Comparison of ENCODE assay signal across 23 cellular contexts in the genomic region with DNA sequence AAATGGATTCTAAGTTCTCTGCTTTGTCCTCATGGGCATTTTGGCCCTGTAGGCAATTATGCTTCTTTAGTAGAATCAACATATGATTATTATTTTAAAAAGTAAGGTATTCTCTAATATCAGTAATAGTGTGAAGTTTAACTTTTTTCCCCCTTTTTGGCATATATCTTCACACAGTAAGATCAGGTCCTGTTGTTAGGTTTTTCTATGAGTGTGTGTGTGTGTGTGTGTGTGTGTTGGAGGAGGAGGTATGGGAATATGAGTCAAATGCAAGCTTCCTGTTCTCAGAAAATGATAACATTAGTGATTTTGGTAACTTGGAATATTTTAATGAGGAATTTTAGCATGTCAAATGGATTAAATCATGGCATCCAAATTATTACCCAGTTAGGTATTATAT.
A peak's percentile ranks its signal among the peaks of the same experiment; 100 is the strongest.
DNase-seq lines count a peak whose midpoint lies in the region; ATAC-seq and TF ChIP-seq lines count a peak whose summit lies in the region.
"Had no signal": no experiment of that assay in that cellular context is flagged by ENCODE, and none has a peak within 500 bp of the region (broad histone marks: within the 10 kb centered on the region; RNA-seq: fewer than 3 reads in every experiment).

No MANE protein-coding gene starts in this region.

- peaks cover 74% of the 10 kb centered on the region for H3K4me1 Mint-ChIP-seq in chondrocyte (ENCODE audit: low read depth)
- no peaks in the 10 kb centered on the region for H3K4me1 Mint-ChIP-seq in stimulated activated effector memory CD8-positive, alpha-beta T cell treated with anti-CD3 and anti-CD28 coated beads, Interleukin-12 subunit alpha, Interleukin-12 subunit beta, amount 100 ng/mL, for 72 hours
- H3K4me1 Mint-ChIP-seq: stimulated activated memory B cell treated with anti-CD40 and anti-IgM and Interleukin-4, amounts not matched to agents 10 μg/mL and 1 μg/mL and 100 μg/mL, for 72 hours had no signal

- no peak overlapping the region for H3K27ac ChIP-seq in esophagus muscularis mucosa (replicated peaks in 1 of 4)
- H3K27ac ChIP-seq: A549, C4-2B, tibial nerve had no signal

- no peak for TF ChIP-seq POLR2A in esophagus muscularis mucosa (IDR thresholded peaks at IDR 0.05; ENCODE audit: low read depth)

- no peak overlapping the region for H3K4me3 Mint-ChIP-seq in chondrocyte (ENCODE audit: unreplicated experiment)
- no peak overlapping the region for H3K4me3 Mint-ChIP-seq in stimulated activated effector memory CD8-positive, alpha-beta T cell treated with anti-CD3 and anti-CD28 coated beads, Interleukin-12 subunit alpha, Interleukin-12 subunit beta, amount 100 ng/mL, for 72 hours
- H3K4me3 Mint-ChIP-seq: activated T-helper 1 cell treated with anti-CD3 and anti-CD28 coated beads, Interleukin-12 subunit alpha, Interleukin-12 subunit beta, Interleukin-2, Interleukin-4 antibody, amounts not matched to agents 30 ng/mL and 10 ng/mL and 1 ng/mL, durations not matched to agents 14 hours and 24 hours and 36 hours; stimulated activated memory B cell treated with anti-CD40 and anti-IgM and Interleukin-4, amounts not matched to agents 10 μg/mL and 1 μg/mL and 100 μg/mL, for 72 hours had no signal

- peak; percentile 54 for DNase-seq in AG10803 (ENCODE audit: low read depth)
- peak; percentile 59 for DNase-seq in M059J (ENCODE audit: low read depth)
- DNase-seq in chondrocyte (ENCODE audit: low spot score) = no peak
- peak; percentile 42 for DNase-seq in kidney tubule cell (ENCODE audit: low spot score)
- no peak for DNase-seq in esophagus muscularis mucosa (ENCODE audit: extremely low spot score)
- no peak for DNase-seq in stimulated activated effector memory CD8-positive, alpha-beta T cell treated with anti-CD3 and anti-CD28 coated beads, Interleukin-12 subunit alpha, Interleukin-12 subunit beta, amount 100 ng/mL, for 72 hours (ENCODE audit: low spot score in 2 of 2)
- no peak for DNase-seq in NCI-H526 (lab: John Stamatoyannopoulos, UW)
- DNase-seq: activated CD4-positive, alpha-beta T cell treated with anti-CD3 and anti-CD28 coated beads for 1 hour; caudate nucleus; DMS 273 treated with DMSO at 0.1 percent for 48 hours; effector CD4-positive, alpha-beta T cell; hypothalamus; mucosa of descending colon; NCI-H1105; OCI-M1; T1000 had no signal

- intact Hi-C loops in esophagus muscularis mucosa (cut with DNase I) = no loop called here

- peaks cover 21% of the 10 kb centered on the region for H3K36me3 Mint-ChIP-seq in chondrocyte (ENCODE audit: low read depth)
- no peaks in the 10 kb centered on the region for H3K36me3 Mint-ChIP-seq in stimulated activated effector memory CD8-positive, alpha-beta T cell treated with anti-CD3 and anti-CD28 coated beads, Interleukin-12 subunit alpha, Interleukin-12 subunit beta, amount 100 ng/mL, for 72 hours

- H3K4me3 ChIP-seq in AG10803 (ENCODE audit: low read length) (no peak overlapping the region), esophagus muscularis mucosa (no peak overlapping the region)
- H3K4me3 ChIP-seq: A549, mucosa of descending colon, SK-N-MC, tibial nerve had no signal

- no peaks in the 10 kb centered on the region for H3K9me3 Mint-ChIP-seq in chondrocyte (ENCODE audit: low read depth)
- no peaks in the 10 kb centered on the region for H3K9me3 Mint-ChIP-seq in stimulated activated effector memory CD8-positive, alpha-beta T cell treated with anti-CD3 and anti-CD28 coated beads, Interleukin-12 subunit alpha, Interleukin-12 subunit beta, amount 100 ng/mL, for 72 hours
- H3K9me3 Mint-ChIP-seq: activated T-helper 1 cell treated with anti-CD3 and anti-CD28 coated beads, Interleukin-12 subunit alpha, Interleukin-12 subunit beta, Interleukin-2, Interleukin-4 antibody, amounts not matched to agents 30 ng/mL and 10 ng/mL and 1 ng/mL, durations not matched to agents 14 hours and 24 hours and 36 hours; stimulated activated memory B cell treated with anti-CD40 and anti-IgM and Interleukin-4, amounts not matched to agents 10 μg/mL and 1 μg/mL and 100 μg/mL, for 72 hours had no signal

- no peak for ATAC-seq in stimulated activated effector memory CD8-positive, alpha-beta T cell treated with anti-CD3 and anti-CD28 coated beads, Interleukin-12 subunit alpha, Interleukin-12 subunit beta, amount 100 ng/mL, for 72 hours
- no peak for ATAC-seq in GM21576 (IDR thresholded peaks at IDR 0.05; ENCODE audit: unreplicated experiment)
- ATAC-seq: A549; mucosa of descending colon; stimulated activated memory B cell treated with anti-CD40 and anti-IgM and Interleukin-4, amounts not matched to agents 10 μg/mL and 1 μg/mL and 100 μg/mL, for 72 hours had no signal

- H3K9me3 ChIP-seq in esophagus muscularis mucosa = no peaks in the 10 kb centered on the region
- H3K9me3 ChIP-seq: A549, mucosa of descending colon, tibial nerve had no signal

- TF ChIP-seq CTCF in AG10803 (conservative IDR thresholded peaks at IDR 0.05; ENCODE audit: low read length) (no peak), chondrocyte (IDR thresholded peaks at IDR 0.05) (no peak), esophagus muscularis mucosa (IDR thresholded peaks at IDR 0.05) (no peak)

- H3K36me3 ChIP-seq in esophagus muscularis mucosa = no peaks in the 10 kb centered on the region
- H3K36me3 ChIP-seq: tibial nerve had no signal

- H3K27me3 Mint-ChIP-seq in chondrocyte (ENCODE audit: low read depth) = no peaks in the 10 kb centered on the region
- H3K27me3 Mint-ChIP-seq: stimulated activated memory B cell treated with anti-CD40 and anti-IgM and Interleukin-4, amounts not matched to agents 10 μg/mL and 1 μg/mL and 100 μg/mL, for 72 hours had no signal

- H3K27ac Mint-ChIP-seq in chondrocyte (ENCODE audit: unreplicated experiment) = peak overlapping the region; percentile 76
- H3K27ac Mint-ChIP-seq in stimulated activated effector memory CD8-positive, alpha-beta T cell treated with anti-CD3 and anti-CD28 coated beads, Interleukin-12 subunit alpha, Interleukin-12 subunit beta, amount 100 ng/mL, for 72 hours = no peak overlapping the region
- H3K27ac Mint-ChIP-seq: activated T-helper 1 cell treated with anti-CD3 and anti-CD28 coated beads, Interleukin-12 subunit alpha, Interleukin-12 subunit beta, Interleukin-2, Interleukin-4 antibody, amounts not matched to agents 30 ng/mL and 10 ng/mL and 1 ng/mL, durations not matched to agents 14 hours and 24 hours and 36 hours; stimulated activated memory B cell treated with anti-CD40 and anti-IgM and Interleukin-4, amounts not matched to agents 10 μg/mL and 1 μg/mL and 100 μg/mL, for 72 hours had no signal

- no peak for TF ChIP-seq EP300 in esophagus muscularis mucosa (IDR thresholded peaks at IDR 0.05)

- peaks cover 11 to 22% (median 18%) of the 10 kb centered on the region in 4 donors for H3K4me1 ChIP-seq in esophagus muscularis mucosa

- H3K27me3 ChIP-seq in esophagus muscularis mucosa = no peaks in the 10 kb centered on the region
- H3K27me3 ChIP-seq: tibial nerve had no signal

Comparison
In these comparisons a context has a peak if more than half of its experiments do, and no peak if none do; other contexts are left out.
1. DNase-seq: peak in AG10803 (single experiment), M059J (single experiment) and kidney tubule cell (single experiment); none in chondrocyte (single experiment), esophagus muscularis mucosa (single experiment), stimulated activated effector memory CD8-positive, alpha-beta T cell treated with anti-CD3 and anti-CD28 coated beads, Interleukin-12 subunit alpha, Interleukin-12 subunit beta, amount 100 ng/mL, for 72 hours (0 of 2) and NCI-H526 (0 of 2).